8 cellular contexts compared by ENCODE assay signal in genomic region chr6:95576218-95576617, GRCh38. TPM values are rescaled to one million over a fixed set of nuclear protein-coding genes. Genes with fewer than 3 reads are reported as not detected.
DNase-seq lines count a peak whose midpoint lies in the region; ATAC-seq, FAIRE-seq and TF ChIP-seq lines count a peak whose summit lies in the region.

No MANE protein-coding gene starts in this region.

- SMC1A ChIA-PET in GM12878 (lab: Charles Lee; ENCODE audit: uncharacterized antibody, unreplicated experiment), result interaction anchor here (1.2 kb wide), 1 partner anchor 11 kb away, joined by 4 read pairs; no protein-coding TSS in a partner anchor

- whole genome bisulfite sequencing in GM12878 (ENCODE audit: insufficient coverage, insufficient replicate concordance, low lambda C conversion rate, missing lambda C conversion rate), result 1% methylated on average over 4 of the region's 4 CpGs

- H3K9ac ChIP-seq in GM12878 (ENCODE audit: control insufficient read depth, insufficient read depth, low read length) (peak overlapping the region; percentile 79), mucosa of rectum (ENCODE audit: low read depth in 1 of 2, low read length in 2 of 2) (peak overlapping the region; percentile 55 to 76)

- in situ Hi-C loops in GM12878 (cut with MboI), result loop anchor here (10.0 kb wide), 1 partner anchor 949 kb away; the partner anchor contains the start of gene UFL1

- TF ChIP-seq CTCF in AG04449 (IDR thresholded peaks at IDR 0.05; ENCODE audit: insufficient read depth, low read length, missing control alignments) (no peak), HFF-Myc (IDR thresholded peaks at IDR 0.05; ENCODE audit: low read depth, low read length, missing control alignments) (no peak), GM12878 (IDR thresholded peaks at IDR 0.05 in 2 of 3, conservative IDR thresholded peaks at IDR 0.05 in 1 of 3; ENCODE audit: control insufficient read depth in 2 of 3, extremely low read depth in 1 of 3, insufficient read depth in 1 of 3, low read depth in 3 of 3, low read length in 3 of 3) (no peak)

- intact Hi-C loops in GM12878 (cut with micrococcal nuclease; ENCODE audit: unreplicated experiment), result loop anchor here (5.0 kb wide), 2 partner anchors 946 to 1321 kb away; partner anchors contain the start of genes NDUFAF4 and UFL1

- FAIRE-seq in GM12878 (lab: Jason Lieb, UNC), result no peak

- H2AFZ ChIP-seq in GM12878 (ENCODE audit: control insufficient read depth, low read depth, low read length), result peak overlapping the region; percentile 75

- H3K4me1 ChIP-seq in GM12878 (ENCODE audit: control insufficient read depth, insufficient read depth, low read length) (no peaks in the 10 kb centered on the region; the same call in 1 of the 2 replicates), mucosa of rectum (ENCODE audit: control insufficient read depth in 2 of 2, insufficient read depth in 2 of 2, low read length in 2 of 2) (peaks cover 3 to 7% of the 10 kb centered on the region in 2 donors)

- H3K27me3 ChIP-seq in GM12878 (replicated peaks in 1 of 2; ENCODE audit: control insufficient read depth in 2 of 2, insufficient read depth in 2 of 2, low read length in 1 of 2), result no peaks in the 10 kb centered on the region
- H3K27me3 ChIP-seq in mucosa of rectum (ENCODE audit: control insufficient read depth in 2 of 2, insufficient read depth in 2 of 2, low read length in 2 of 2), result no peaks in the 10 kb centered on the region

- H3K9me3 ChIP-seq in GM12878 (replicated peaks; ENCODE audit: control insufficient read depth, insufficient read depth, low read length) (no peaks in the 10 kb centered on the region), mucosa of rectum (ENCODE audit: control insufficient read depth in 2 of 2, low read length in 2 of 2) (no peaks in the 10 kb centered on the region)

- H3K36me3 ChIP-seq in GM12878 (ENCODE audit: control insufficient read depth in 2 of 2, insufficient read depth in 2 of 2, low read length in 1 of 2) (no peaks in the 10 kb centered on the region), mucosa of rectum (ENCODE audit: control insufficient read depth in 2 of 2, insufficient read depth in 2 of 2, low read length in 2 of 2) (no peaks in the 10 kb centered on the region)

- H4K20me1 ChIP-seq in GM12878 (ENCODE audit: control insufficient read depth, insufficient read depth), result no peaks in the 10 kb centered on the region

- no peak for TF ChIP-seq RAD21 in GM12878 (IDR thresholded peaks at IDR 0.05; ENCODE audit: insufficient read depth, low read depth, low read length)

- BruUV-seq in GM12878 (replicated peaks; lab: Mats Ljungman, UMichigan), result no TSS peak

- TF ChIP-seq EP300 in GM12878 (IDR thresholded peaks at IDR 0.05; ENCODE audit: borderline replicate concordance in 1 of 2, control insufficient read depth in 1 of 2, low read depth in 2 of 2, low read length in 2 of 2), result no peak

- H3K27ac ChIP-seq in GM12878 (ENCODE audit: control insufficient read depth, insufficient read depth) (peak overlapping the region; percentile 93), mucosa of rectum (ENCODE audit: low read depth in 2 of 2, low read length in 2 of 2) (peak overlapping the region; percentile 76 to 92)

- POLR2A ChIA-PET in AG04449 (lab: Yijun Ruan, JAX) (no interaction called here), GM12878 (lab: Charles Lee) (interaction anchor here (1.4 kb wide), 1 partner anchor 10 kb away, joined by 5 read pairs; no protein-coding TSS in a partner anchor)

- RAD21 ChIA-PET in GM12878 (lab: Charles Lee; ENCODE audit: unreplicated experiment), result no interaction called here

- no peak for ATAC-seq in GM12878
- ATAC-seq in HG03135 (IDR thresholded peaks at IDR 0.05; ENCODE audit: unreplicated experiment), result no peak
- no peak for ATAC-seq in GM21447 (IDR thresholded peaks at IDR 0.05; ENCODE audit: unreplicated experiment)

- H3K4me2 ChIP-seq in GM12878 (ENCODE audit: control insufficient read depth, insufficient read depth), result peak overlapping the region; percentile 77

- H3K4me3 ChIP-seq in AG04449 (ENCODE audit: low read depth, low read length) (peak overlapping the region; percentile 82), HFF-Myc (replicated peaks; ENCODE audit: low read depth, low read length) (peak overlapping the region; percentile 61), GM12878 (peak overlapping the region; percentile 92), mucosa of rectum (ENCODE audit: low read length in 2 of 2) (peak overlapping the region; percentile 30 to 89)

- peaks cover 52% of the 10 kb centered on the region for H3K79me2 ChIP-seq in GM12878 (ENCODE audit: control insufficient read depth, insufficient read depth, low read length)

- no peak for DNase-seq in AG04449 (ENCODE audit: low read depth, low spot score)
- DNase-seq in HFF-Myc (ENCODE audit: extremely low read depth, low read depth), result no peak
- no peak for DNase-seq in GM12878 (ENCODE audit: low read depth, low spot score)
- no peak for DNase-seq in NAMALWA (ENCODE audit: low spot score)
- no peak for DNase-seq in NCI-H510A (lab: John Stamatoyannopoulos, UW)

- TF ChIP-seq POLR2A in GM12878 (IDR thresholded peaks at IDR 0.05; ENCODE audit: low read depth, low read length), result no peak

- CTCF ChIA-PET in AG04449 (lab: Yijun Ruan, JAX) (no interaction called here), GM12878 (lab: Yijun Ruan, JAX) (no interaction called here)

TF ChIP-seq in GM12878, 131 proteins besides CTCF, POLR2A, EP300 and RAD21:
- TF ChIP-seq BCL11A (IDR thresholded peaks at IDR 0.05; ENCODE audit: low read depth, low read length) (no peak), BRCA1 (IDR thresholded peaks at IDR 0.05; ENCODE audit: low read depth, low read length) (no peak), KDM1A (IDR thresholded peaks at IDR 0.05; ENCODE audit: borderline replicate concordance) (no peak), GABPA (IDR thresholded peaks at IDR 0.05; ENCODE audit: low read depth) (no peak)
TF ChIP-seq in GM12878: peak in this region for 0.

RNA-seq across cellular contexts. Expression of gene MANEA, which starts 1.1 kb away (rescaled TPM):
- 31.8 and 36.2 TPM in 2 replicates for total RNA-seq in GM12878 (2013; cell fraction: nucleolus; rRNA removed)
- total RNA-seq in GM12878 (2014; rRNA removed) (9.4 and 13.0 TPM in 2 replicates), GM12878 (2014; rRNA removed; fragmentation: Illumina TruSeq; extraction: Trizol) (13.3 and 14.9 TPM in 2 replicates), GM12878 (2021) (11.8 and 13.3 TPM in 2 replicates)
- 2.8 TPM for polyA plus RNA-seq in GM12878 (2011; ENCODE audit: low read depth)
- polyA plus RNA-seq in GM12878 (2011; rRNA removed) (16.4 and 25.8 TPM in 2 replicates), GM12878 (2014; fragmentation: Illumina TruSeq; extraction: Trizol) (11.6 and 14.2 TPM in 2 replicates), GM12878 (2014; fragmentation: Nextera tagmentation; extraction: Ambion mirVana) (1 to 10 TPM; 5.8 to 6.4 TPM), GM12878 (2014; rRNA removed) (5.6 and 6.9 TPM in 2 replicates), GM12878 (2016; fragmentation: Nextera tagmentation; extraction: Ambion mirVana) (10 to 100 TPM; 17.8 to 19.5 TPM)
- polyA plus RNA-seq in GM12878 (2011; cell fraction: cytosol; rRNA removed), result 4.2 and 4.7 TPM in 2 replicates
- polyA plus RNA-seq in GM12878 (2011; cell fraction: nucleus; rRNA removed), result 5.8 and 7.3 TPM in 2 replicates
- polyA plus RNA-seq in GM12878 (2012), result 5.5 and 9.5 TPM in 2 replicates
- polyA minus RNA-seq in GM12878 (2011; rRNA and poly(A)+ RNA removed), result 6.7 and 12.0 TPM in 2 replicates
- polyA minus RNA-seq in GM12878 (2011; cell fraction: cytosol; rRNA and poly(A)+ RNA removed), result 3.6 TPM in 2 replicates
- polyA minus RNA-seq in GM12878 (2011; cell fraction: nucleus; rRNA and poly(A)+ RNA removed), result 5.8 and 9.7 TPM in 2 replicates
